In genomic region chrX:52271212-52271611, GRCh38 we compare ENCODE assay signal across 12 cellular contexts.
DNase-seq lines count a peak whose midpoint lies in the region; ATAC-seq, FAIRE-seq and TF ChIP-seq lines count a peak whose summit lies in the region.
"Had no signal": no experiment of that assay in that cellular context is flagged by ENCODE, and none has a peak within 500 bp of the region (broad histone marks: within the 10 kb centered on the region; RNA-seq: fewer than 3 reads in every experiment).

No MANE protein-coding gene starts in this region.

- no peak overlapping the region for H3K27ac Mint-ChIP-seq in endodermal cell

- H3K9ac ChIP-seq in NT2/D1 (ENCODE audit: insufficient read length, low read depth) (no peak overlapping the region), endodermal cell (ENCODE audit: extremely low read depth, low read length, poor library complexity, severe bottlenecking) (no peak overlapping the region)
- H3K9ac ChIP-seq: parathyroid adenoma had no signal

- no peak overlapping the region for H3K4me3 Mint-ChIP-seq in endodermal cell

- H3K27me3 Mint-ChIP-seq in endodermal cell (ENCODE audit: insufficient read depth) = peaks cover 3% of the 10 kb centered on the region

- H3K27me3 ChIP-seq in NT2/D1 (ENCODE audit: insufficient read depth, insufficient read length) = no peaks in the 10 kb centered on the region
- no peaks in the 10 kb centered on the region for H3K27me3 ChIP-seq in endodermal cell (ENCODE audit: control insufficient read depth, insufficient read depth, low read length, poor library complexity, severe bottlenecking)
- H3K27me3 ChIP-seq in small intestine (ENCODE audit: control insufficient read depth in 2 of 2, insufficient read depth in 2 of 2, low read length in 2 of 2) = no peaks in the 10 kb centered on the region
- no peaks in the 10 kb centered on the region for H3K27me3 ChIP-seq in thyroid gland

- TF ChIP-seq POLR2A in thyroid gland (IDR thresholded peaks at IDR 0.05) = no peak

- peaks cover 34% of the 10 kb centered on the region for H3K9me3 Mint-ChIP-seq in endodermal cell

- ATAC-seq in HG03108 (IDR thresholded peaks at IDR 0.05; ENCODE audit: unreplicated experiment) = no peak
- ATAC-seq: activated CD4-positive, CD25-positive, alpha-beta regulatory T cell treated with anti-CD3 and anti-CD28 coated beads, Interleukin-2, amount 50 U/mL, for 24 hours had no signal

- 40 to 65% methylated on average over 2 of the region's 2 CpGs for WGBS in endodermal cell (ENCODE audit: insufficient coverage in 1 of 2, insufficient read length in 1 of 2), 2 experiments
- 38 to 56% (median 42%) methylated on average over 2 of the region's 2 CpGs for WGBS in small intestine, 3 donors
- 33% methylated on average over 2 of the region's 2 CpGs for WGBS in thyroid gland, 2 donors

- H3K9me3 ChIP-seq in NT2/D1 (ENCODE audit: insufficient read depth, low read length) = no peaks in the 10 kb centered on the region
- H3K9me3 ChIP-seq in endodermal cell (ENCODE audit: control insufficient read depth, low read length) = no peaks in the 10 kb centered on the region
- H3K9me3 ChIP-seq in small intestine (ENCODE audit: control insufficient read depth, low read depth) = no peaks in the 10 kb centered on the region
- no peaks in the 10 kb centered on the region for H3K9me3 ChIP-seq in thyroid gland

- TF ChIP-seq CTCF in endodermal cell (conservative IDR thresholded peaks at IDR 0.05) (peak; percentile 69), thyroid gland (IDR thresholded peaks at IDR 0.05) (no peak)

- H3K4me1 Mint-ChIP-seq in endodermal cell = peaks cover 4% of the 10 kb centered on the region

- H3K36me3 Mint-ChIP-seq in endodermal cell (ENCODE audit: low read depth) = no peaks in the 10 kb centered on the region

- DNase-seq in activated CD4-positive, alpha-beta T cell treated with anti-CD3 and anti-CD28 coated beads for 48 hours = peak; percentile 6
- DNase-seq in activated CD4-positive, alpha-beta T cell treated with anti-CD3 and anti-CD28 coated beads for 1 hour = no peak
- DNase-seq in NT2/D1 (ENCODE audit: low read depth, low spot score) (peak; percentile 32), endodermal cell (peak; percentile 69), small intestine (peak; percentile 0), thyroid gland (no peak), NCI-H226 (no peak)
- DNase-seq: C1 segment of cervical spinal cord, NCI-H2107 had no signal

- H3K36me3 ChIP-seq in NT2/D1 (ENCODE audit: insufficient read depth, insufficient read length, low read length) (no peaks in the 10 kb centered on the region), endodermal cell (ENCODE audit: control insufficient read depth, insufficient read depth, low read length) (no peaks in the 10 kb centered on the region), small intestine (ENCODE audit: control insufficient read depth in 2 of 2, insufficient read depth in 2 of 2, low read length in 2 of 2) (no peaks in the 10 kb centered on the region), thyroid gland (no peaks in the 10 kb centered on the region)

- no peak for FAIRE-seq in small intestine (lab: Jason Lieb, UNC)

- intact Hi-C loops in thyroid gland (cut with DNase I) = no loop called here

- H3K27ac ChIP-seq in endodermal cell (ENCODE audit: low read depth, low read length) (no peak overlapping the region), small intestine (ENCODE audit: low read depth in 1 of 2, low read length in 1 of 2) (no peak overlapping the region), thyroid gland (no peak overlapping the region)
- H3K27ac ChIP-seq: parathyroid adenoma had no signal

- peaks cover 2% of the 10 kb centered on the region for H3K4me1 ChIP-seq in NT2/D1 (ENCODE audit: insufficient read depth, insufficient read length)
- no peaks in the 10 kb centered on the region for H3K4me1 ChIP-seq in endodermal cell (ENCODE audit: control insufficient read depth, insufficient read depth, low read length)
- H3K4me1 ChIP-seq in small intestine (ENCODE audit: control insufficient read depth in 2 of 2, insufficient read depth in 1 of 2, low read depth in 1 of 2, low read length in 1 of 2) = no peaks in the 10 kb centered on the region
- H3K4me1 ChIP-seq in thyroid gland = no peaks in the 10 kb centered on the region
- H3K4me1 ChIP-seq: parathyroid adenoma had no signal

- no peak overlapping the region for H3K4me3 ChIP-seq in NT2/D1 (ENCODE audit: insufficient read length, low read depth)
- no peak overlapping the region for H3K4me3 ChIP-seq in endodermal cell (ENCODE audit: low read length)
- no peak overlapping the region for H3K4me3 ChIP-seq in small intestine (ENCODE audit: low read depth in 1 of 2, low read length in 2 of 2)
- no peak overlapping the region for H3K4me3 ChIP-seq in thyroid gland (replicated peaks in 1 of 3)

Comparison
In these comparisons a context has a peak if more than half of its experiments do, and no peak if none do; other contexts are left out.
1. DNase-seq: peak in activated CD4-positive, alpha-beta T cell treated with anti-CD3 and anti-CD28 coated beads for 48 hours (single experiment), NT2/D1 (single experiment), endodermal cell (single experiment) and small intestine (single experiment); none in activated CD4-positive, alpha-beta T cell treated with anti-CD3 and anti-CD28 coated beads for 1 hour (single experiment), thyroid gland (0 of 2) and NCI-H226 (single experiment).